Comparison of ENCODE assay signal across 2 cellular contexts in genomic region chr19:55174425-55175116, GRCh38.
A peak's percentile ranks its signal among the peaks of the same experiment; 100 is the strongest.
TF ChIP-seq lines count a peak whose summit lies in the region.

No MANE protein-coding gene starts in this region.

TF ChIP-seq in HCT116, 20 proteins besides CTCF, POLR2A, EP300 and RAD21:
- TF ChIP-seq YY1 (IDR thresholded peaks at IDR 0.05; ENCODE audit: extremely low read depth, insufficient replicate concordance, low read depth, low read length): no peak
- no peak for TF ChIP-seq SRF (IDR thresholded peaks at IDR 0.05; ENCODE audit: low read depth)
- no peak for TF ChIP-seq CEBPB (IDR thresholded peaks at IDR 0.05; ENCODE audit: low read depth)
- TF ChIP-seq EZH2phosphoT487 (IDR thresholded peaks at IDR 0.05; ENCODE audit: borderline replicate concordance): no peak
- no peak for TF ChIP-seq EZH2 (IDR thresholded peaks at IDR 0.05)
- TF ChIP-seq MAX (IDR thresholded peaks at IDR 0.05): no peak
- TF ChIP-seq SP1 (IDR thresholded peaks at IDR 0.05; ENCODE audit: low read depth): no peak
- no peak for TF ChIP-seq FOSL1 (IDR thresholded peaks at IDR 0.05; ENCODE audit: low read depth)
- no peak for TF ChIP-seq ZNF274 (IDR thresholded peaks at IDR 0.05; ENCODE audit: low read depth, low read length)
- TF ChIP-seq ZFX (IDR thresholded peaks at IDR 0.05): no peak
- no peak for TF ChIP-seq POLR2AphosphoS5 (IDR thresholded peaks at IDR 0.05; ENCODE audit: low read depth, low read length)
- TF ChIP-seq, protein P1, sequence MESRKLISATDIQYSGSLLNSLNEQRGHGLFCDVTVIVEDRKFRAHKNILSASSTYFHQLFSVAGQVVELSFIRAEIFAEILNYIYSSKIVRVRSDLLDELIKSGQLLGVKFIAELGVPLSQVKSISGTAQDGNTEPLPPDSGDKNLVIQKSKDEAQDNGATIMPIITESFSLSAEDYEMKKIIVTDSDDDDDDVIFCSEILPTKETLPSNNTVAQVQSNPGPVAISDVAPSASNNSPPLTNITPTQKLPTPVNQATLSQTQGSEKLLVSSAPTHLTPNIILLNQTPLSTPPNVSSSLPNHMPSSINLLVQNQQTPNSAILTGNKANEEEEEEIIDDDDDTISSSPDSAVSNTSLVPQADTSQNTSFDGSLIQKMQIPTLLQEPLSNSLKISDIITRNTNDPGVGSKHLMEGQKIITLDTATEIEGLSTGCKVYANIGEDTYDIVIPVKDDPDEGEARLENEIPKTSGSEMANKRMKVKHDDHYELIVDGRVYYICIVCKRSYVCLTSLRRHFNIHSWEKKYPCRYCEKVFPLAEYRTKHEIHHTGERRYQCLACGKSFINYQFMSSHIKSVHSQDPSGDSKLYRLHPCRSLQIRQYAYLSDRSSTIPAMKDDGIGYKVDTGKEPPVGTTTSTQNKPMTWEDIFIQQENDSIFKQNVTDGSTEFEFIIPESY (IDR thresholded peaks at IDR 0.05; ENCODE audit: extremely low read depth, insufficient replicate concordance, low read length): no peak
- TF ChIP-seq EGR1 (IDR thresholded peaks at IDR 0.05; ENCODE audit: low read depth): no peak
- TF ChIP-seq, protein P2, sequence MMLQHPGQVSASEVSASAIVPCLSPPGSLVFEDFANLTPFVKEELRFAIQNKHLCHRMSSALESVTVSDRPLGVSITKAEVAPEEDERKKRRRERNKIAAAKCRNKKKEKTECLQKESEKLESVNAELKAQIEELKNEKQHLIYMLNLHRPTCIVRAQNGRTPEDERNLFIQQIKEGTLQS (IDR thresholded peaks at IDR 0.05): no peak
- no peak for TF ChIP-seq TCF7L2 (IDR thresholded peaks at IDR 0.05; ENCODE audit: borderline replicate concordance, extremely low read depth, insufficient read depth, insufficient read length)
- no peak for TF ChIP-seq ELF1 (IDR thresholded peaks at IDR 0.05; ENCODE audit: borderline replicate concordance, low read depth)
- TF ChIP-seq SIN3A (IDR thresholded peaks at IDR 0.05; ENCODE audit: low read depth): no peak
- no peak for TF ChIP-seq JUND (IDR thresholded peaks at IDR 0.05)
- no peak for TF ChIP-seq CBX3 (IDR thresholded peaks at IDR 0.05; ENCODE audit: low read depth)

TF ChIP-seq in K562, 482 proteins besides CTCF, POLR2A, EP300 and RAD21 (continues in another document):
- TF ChIP-seq GABPA (tag; conservative IDR thresholded peaks at IDR 0.05; ENCODE audit: low read depth) (no peak), ZEB2 (IDR thresholded peaks at IDR 0.05) (peak; percentile 67; the same call in 1 of the 2 replicates), HNRNPLL (IDR thresholded peaks at IDR 0.05; ENCODE audit: low read depth, low read length, poor library complexity, severe bottlenecking) (peak; percentile 11), ARNT (IDR thresholded peaks at IDR 0.05) (0 out of 4 replicates have a peak, but pooled peaks of 1 of the 2 experiments have one; percentile 35), POLR2AphosphoS5 (IDR thresholded peaks at IDR 0.05; ENCODE audit: control insufficient read depth, insufficient read depth, low read depth, low read length) (peak; percentile 27; the same call in 1 of the 2 replicates), MGA (IDR thresholded peaks at IDR 0.05) (peak; percentile 26), ETS1 (conservative IDR thresholded peaks at IDR 0.05; ENCODE audit: control insufficient read depth, low read depth, low read length) (peak; percentile 11; the same call in 1 of the 2 replicates), ZNF75A (CRISPR knock-in tag; IDR thresholded peaks at IDR 0.05) (no peak), FOXK1 (CRISPR knock-in tag; IDR thresholded peaks at IDR 0.05; ENCODE audit: borderline replicate concordance) (no peak), TCF7L2 (IDR thresholded peaks at IDR 0.05; ENCODE audit: low read depth, low read length) (no peak), RUNX1 (IDR thresholded peaks at IDR 0.05; ENCODE audit: low read depth) (no peak), MNT (conservative IDR thresholded peaks at IDR 0.05) (peak in 1 of 2 experiments; percentile 45; a peak in 1 of 4 replicates), MXI1 (IDR thresholded peaks at IDR 0.05; ENCODE audit: low read depth, low read length) (no peak), BRD9 (IDR thresholded peaks at IDR 0.05; ENCODE audit: low read depth, partially characterized antibody) (no peak), EGR1 (conservative IDR thresholded peaks at IDR 0.05) (0 out of 2 replicates have a peak, but pooled peaks have one; percentile 6), CREM (IDR thresholded peaks at IDR 0.05; ENCODE audit: low read depth) (peak; percentile 4; the same call in 1 of the 2 replicates), NFATC3 (IDR thresholded peaks at IDR 0.05) (no peak), CC2D1A (IDR thresholded peaks at IDR 0.05) (no peak), TBP (optimal IDR thresholded peaks at IDR 0.05; ENCODE audit: low read depth, low read length) (peak; percentile 67), ZBTB7A (IDR thresholded peaks at IDR 0.05; ENCODE audit: borderline replicate concordance, control insufficient read depth, low read depth, low read length) (0 out of 2 replicates have a peak, but pooled peaks have one; percentile 8), CHD2 (IDR thresholded peaks at IDR 0.05; ENCODE audit: low read depth, low read length) (0 out of 2 replicates have a peak, but pooled peaks have one; percentile 17)
- TF ChIP-seq, protein P3, sequence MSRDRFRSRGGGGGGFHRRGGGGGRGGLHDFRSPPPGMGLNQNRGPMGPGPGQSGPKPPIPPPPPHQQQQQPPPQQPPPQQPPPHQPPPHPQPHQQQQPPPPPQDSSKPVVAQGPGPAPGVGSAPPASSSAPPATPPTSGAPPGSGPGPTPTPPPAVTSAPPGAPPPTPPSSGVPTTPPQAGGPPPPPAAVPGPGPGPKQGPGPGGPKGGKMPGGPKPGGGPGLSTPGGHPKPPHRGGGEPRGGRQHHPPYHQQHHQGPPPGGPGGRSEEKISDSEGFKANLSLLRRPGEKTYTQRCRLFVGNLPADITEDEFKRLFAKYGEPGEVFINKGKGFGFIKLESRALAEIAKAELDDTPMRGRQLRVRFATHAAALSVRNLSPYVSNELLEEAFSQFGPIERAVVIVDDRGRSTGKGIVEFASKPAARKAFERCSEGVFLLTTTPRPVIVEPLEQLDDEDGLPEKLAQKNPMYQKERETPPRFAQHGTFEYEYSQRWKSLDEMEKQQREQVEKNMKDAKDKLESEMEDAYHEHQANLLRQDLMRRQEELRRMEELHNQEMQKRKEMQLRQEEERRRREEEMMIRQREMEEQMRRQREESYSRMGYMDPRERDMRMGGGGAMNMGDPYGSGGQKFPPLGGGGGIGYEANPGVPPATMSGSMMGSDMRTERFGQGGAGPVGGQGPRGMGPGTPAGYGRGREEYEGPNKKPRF (IDR thresholded peaks at IDR 0.05; ENCODE audit: low read depth, low read length): no peak
- TF ChIP-seq, protein P4, sequence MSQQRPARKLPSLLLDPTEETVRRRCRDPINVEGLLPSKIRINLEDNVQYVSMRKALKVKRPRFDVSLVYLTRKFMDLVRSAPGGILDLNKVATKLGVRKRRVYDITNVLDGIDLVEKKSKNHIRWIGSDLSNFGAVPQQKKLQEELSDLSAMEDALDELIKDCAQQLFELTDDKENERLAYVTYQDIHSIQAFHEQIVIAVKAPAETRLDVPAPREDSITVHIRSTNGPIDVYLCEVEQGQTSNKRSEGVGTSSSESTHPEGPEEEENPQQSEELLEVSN (IDR thresholded peaks at IDR 0.05; ENCODE audit: borderline replicate concordance in 1 of 2, extremely low read depth in 1 of 2, insufficient read depth in 1 of 2, insufficient read length in 1 of 2, low read depth in 1 of 2, low read length in 1 of 2, poor library complexity in 1 of 2, severe bottlenecking in 1 of 2): peak; percentile 78 to 98
- TF ChIP-seq, protein P5, sequence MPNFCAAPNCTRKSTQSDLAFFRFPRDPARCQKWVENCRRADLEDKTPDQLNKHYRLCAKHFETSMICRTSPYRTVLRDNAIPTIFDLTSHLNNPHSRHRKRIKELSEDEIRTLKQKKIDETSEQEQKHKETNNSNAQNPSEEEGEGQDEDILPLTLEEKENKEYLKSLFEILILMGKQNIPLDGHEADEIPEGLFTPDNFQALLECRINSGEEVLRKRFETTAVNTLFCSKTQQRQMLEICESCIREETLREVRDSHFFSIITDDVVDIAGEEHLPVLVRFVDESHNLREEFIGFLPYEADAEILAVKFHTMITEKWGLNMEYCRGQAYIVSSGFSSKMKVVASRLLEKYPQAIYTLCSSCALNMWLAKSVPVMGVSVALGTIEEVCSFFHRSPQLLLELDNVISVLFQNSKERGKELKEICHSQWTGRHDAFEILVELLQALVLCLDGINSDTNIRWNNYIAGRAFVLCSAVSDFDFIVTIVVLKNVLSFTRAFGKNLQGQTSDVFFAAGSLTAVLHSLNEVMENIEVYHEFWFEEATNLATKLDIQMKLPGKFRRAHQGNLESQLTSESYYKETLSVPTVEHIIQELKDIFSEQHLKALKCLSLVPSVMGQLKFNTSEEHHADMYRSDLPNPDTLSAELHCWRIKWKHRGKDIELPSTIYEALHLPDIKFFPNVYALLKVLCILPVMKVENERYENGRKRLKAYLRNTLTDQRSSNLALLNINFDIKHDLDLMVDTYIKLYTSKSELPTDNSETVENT (CRISPR knock-in tag; IDR thresholded peaks at IDR 0.05): no peak
